9 cellular contexts compared by ENCODE assay signal in genomic region chr1:45551684-45552083, GRCh38. TPM values are rescaled to one million over a fixed set of nuclear protein-coding genes. Genes with fewer than 3 reads are reported as not detected.
DNase-seq lines count a peak whose midpoint lies in the region; ATAC-seq and TF ChIP-seq lines count a peak whose summit lies in the region.
"Had no signal": no experiment of that assay in that cellular context is flagged by ENCODE, and none has a peak within 500 bp of the region (broad histone marks: within the 10 kb centered on the region; RNA-seq: fewer than 3 reads in every experiment).

No MANE protein-coding gene starts in this region.

- intact Hi-C loops in activated CD4-positive, alpha-beta T cell treated with anti-CD3 and anti-CD28 coated beads for 36 hours (cut with DNase I, micrococcal nuclease), result loop anchor here (1.0 to 2.0 kb wide), 4 partner anchors 18 to 565 kb away; partner anchors contain the start of gene EIF2B3 (in 1 of the 2)

- H3K4me3 ChIP-seq in kidney epithelial cell (ENCODE audit: low read depth, low read length), result peak overlapping the region; percentile 56
- H3K4me3 ChIP-seq in suprapubic skin, result peak overlapping the region; percentile 67

- H3K4me1 Mint-ChIP-seq in activated CD4-positive, alpha-beta T cell treated with anti-CD3 and anti-CD28 coated beads for 36 hours, result peaks cover 14% of the 10 kb centered on the region
- H3K4me1 Mint-ChIP-seq in activated naive CD8-positive, alpha-beta T cell treated with anti-CD3 and anti-CD28 coated beads for 36 hours, result peaks cover 14% of the 10 kb centered on the region

- no peak for DNase-seq in activated CD4-positive, alpha-beta T cell treated with anti-CD3 and anti-CD28 coated beads for 36 hours
- DNase-seq in activated CD4-positive, alpha-beta T cell treated with anti-CD3 and anti-CD28 coated beads, Interleukin-2, amount 50 U/mL, for 48 hours, result no peak
- DNase-seq in activated naive CD8-positive, alpha-beta T cell treated with anti-CD3 and anti-CD28 coated beads for 36 hours, result no peak
- DNase-seq in kidney epithelial cell (ENCODE audit: low read depth) (no peak), suprapubic skin (ENCODE audit: low spot score in 2 of 2) (no peak), putamen (ENCODE audit: low spot score) (no peak)
- DNase-seq: activated effector memory CD4-positive, alpha-beta T cell treated with anti-CD3 and anti-CD28 coated beads, Interleukin-2, amount 50 U/mL, for 16 hours had no signal

- no peaks in the 10 kb centered on the region for H3K27me3 ChIP-seq in kidney epithelial cell (ENCODE audit: control insufficient read depth, insufficient read depth, low read length)
- H3K27me3 ChIP-seq in suprapubic skin, result no peaks in the 10 kb centered on the region

- H3K9me3 ChIP-seq in suprapubic skin, result no peaks in the 10 kb centered on the region

- peak overlapping the region; percentile 94 for H3K27ac Mint-ChIP-seq in activated CD4-positive, alpha-beta T cell treated with anti-CD3 and anti-CD28 coated beads for 36 hours
- peak overlapping the region; percentile 95 for H3K27ac Mint-ChIP-seq in activated naive CD8-positive, alpha-beta T cell treated with anti-CD3 and anti-CD28 coated beads for 36 hours

- peak overlapping the region; percentile 94 for H3K4me3 Mint-ChIP-seq in activated CD4-positive, alpha-beta T cell treated with anti-CD3 and anti-CD28 coated beads for 36 hours
- H3K4me3 Mint-ChIP-seq in activated naive CD8-positive, alpha-beta T cell treated with anti-CD3 and anti-CD28 coated beads for 36 hours, result peak overlapping the region; percentile 95

- no peak for TF ChIP-seq EP300 in suprapubic skin (IDR thresholded peaks at IDR 0.05)

- H3K36me3 ChIP-seq in kidney epithelial cell (ENCODE audit: control insufficient read depth, insufficient read depth, low read length), result peaks cover 1% of the 10 kb centered on the region
- peaks cover 5% of the 10 kb centered on the region for H3K36me3 ChIP-seq in suprapubic skin

- peaks cover 26% of the 10 kb centered on the region for H3K4me1 ChIP-seq in suprapubic skin

- H3K9me3 Mint-ChIP-seq in activated CD4-positive, alpha-beta T cell treated with anti-CD3 and anti-CD28 coated beads for 36 hours (ENCODE audit: low read depth), result no peaks in the 10 kb centered on the region
- H3K9me3 Mint-ChIP-seq in activated naive CD8-positive, alpha-beta T cell treated with anti-CD3 and anti-CD28 coated beads for 36 hours, result no peaks in the 10 kb centered on the region

- CTCF ChIA-PET in activated CD4-positive, alpha-beta T cell treated with anti-CD3 and anti-CD28 coated beads for 36 hours (lab: Charles Lee), result interaction anchor here (0.7 to 1.4 kb wide), 9 partner anchors 9 to 693 kb away, joined by 3 to 12 read pairs (median 4); partner anchors contain the start of gene PRDX1

- POLR2A ChIA-PET in activated CD4-positive, alpha-beta T cell treated with anti-CD3 and anti-CD28 coated beads for 36 hours (lab: Charles Lee), result interaction anchor here (1.0 to 2.2 kb wide), 5 partner anchors 30 to 761 kb away, joined by 3 to 27 read pairs (median 7); partner anchors contain the start of genes MUTYH, PRDX1 and TOE1

- H3K27ac ChIP-seq in suprapubic skin, result no peak overlapping the region

- ATAC-seq in activated CD4-positive, alpha-beta T cell treated with anti-CD3 and anti-CD28 coated beads for 36 hours, result no peak
- no peak for ATAC-seq in GM19467 (IDR thresholded peaks at IDR 0.05; ENCODE audit: unreplicated experiment)
- ATAC-seq in HG02852 (IDR thresholded peaks at IDR 0.05; ENCODE audit: unreplicated experiment), result no peak

- H3K36me3 Mint-ChIP-seq in activated CD4-positive, alpha-beta T cell treated with anti-CD3 and anti-CD28 coated beads for 36 hours (ENCODE audit: low read depth), result peaks cover 13% of the 10 kb centered on the region
- H3K36me3 Mint-ChIP-seq in activated naive CD8-positive, alpha-beta T cell treated with anti-CD3 and anti-CD28 coated beads for 36 hours, result peaks cover 13% of the 10 kb centered on the region

- TF ChIP-seq CTCF in kidney epithelial cell (IDR thresholded peaks at IDR 0.05; ENCODE audit: insufficient read depth, low read length, poor library complexity, severe bottlenecking), result no peak
- no peak for TF ChIP-seq CTCF in suprapubic skin (IDR thresholded peaks at IDR 0.05)

- WGBS in suprapubic skin, result 6% methylated on average over 3 of the region's 3 CpGs

- no peaks in the 10 kb centered on the region for H3K27me3 Mint-ChIP-seq in activated CD4-positive, alpha-beta T cell treated with anti-CD3 and anti-CD28 coated beads for 36 hours
- no peaks in the 10 kb centered on the region for H3K27me3 Mint-ChIP-seq in activated naive CD8-positive, alpha-beta T cell treated with anti-CD3 and anti-CD28 coated beads for 36 hours

- TF ChIP-seq POLR2A in suprapubic skin (IDR thresholded peaks at IDR 0.05), result no peak

RNA-seq across cellular contexts. Expression of gene AKR1A1, which starts 1.1 kb away (rescaled TPM):
- 100 to 1,000 TPM; 140 to 181 TPM for total RNA-seq in activated CD4-positive, alpha-beta T cell treated with anti-CD3 and anti-CD28 coated beads for 36 hours
- total RNA-seq in activated naive CD8-positive, alpha-beta T cell treated with anti-CD3 and anti-CD28 coated beads for 36 hours, result 100 to 1,000 TPM; 181 to 203 TPM
- total RNA-seq in kidney epithelial cell, result 137 and 158 TPM in 2 replicates
- total RNA-seq in suprapubic skin, result 10 to 100 TPM; 60.1 to 87.1 (median 82.8) TPM

RNA-seq across cellular contexts. Expression of gene PRDX1, which starts 30.0 kb away (rescaled TPM):
- 100 to 1,000 TPM; 473 to 580 TPM for total RNA-seq in activated CD4-positive, alpha-beta T cell treated with anti-CD3 and anti-CD28 coated beads for 36 hours
- total RNA-seq in activated naive CD8-positive, alpha-beta T cell treated with anti-CD3 and anti-CD28 coated beads for 36 hours, result 100 to 1,000 TPM; 746 to 755 TPM
- total RNA-seq in kidney epithelial cell, result 242 and 298 TPM in 2 replicates
- total RNA-seq in suprapubic skin, result 100 to 1,000 TPM; 134 to 365 (median 296) TPM

RNA-seq across cellular contexts. Expression of gene NASP, which starts 32.2 kb away (rescaled TPM):
- total RNA-seq in activated CD4-positive, alpha-beta T cell treated with anti-CD3 and anti-CD28 coated beads for 36 hours, result 100 to 1,000 TPM; 228 to 282 TPM
- 100 to 1,000 TPM; 274 to 278 TPM for total RNA-seq in activated naive CD8-positive, alpha-beta T cell treated with anti-CD3 and anti-CD28 coated beads for 36 hours
- total RNA-seq in kidney epithelial cell (41.8 and 45.3 TPM in 2 replicates), suprapubic skin (10 to 100 TPM; 44.2 to 79.3 (median 55.9) TPM)

RNA-seq across cellular contexts. Expression of gene MMACHC, which starts 51.6 kb away (rescaled TPM):
- total RNA-seq in activated CD4-positive, alpha-beta T cell treated with anti-CD3 and anti-CD28 coated beads for 36 hours, result 1 to 10 TPM; 8.1 to 9.6 TPM
- total RNA-seq in activated naive CD8-positive, alpha-beta T cell treated with anti-CD3 and anti-CD28 coated beads for 36 hours, result 10 to 100 TPM; 10.3 to 10.5 TPM
- total RNA-seq in kidney epithelial cell (7.6 and 8.2 TPM in 2 replicates), suprapubic skin (1 to 10 TPM; 2.3 to 4.2 (median 3.1) TPM)

RNA-seq across cellular contexts. Expression of gene CCDC163, which starts 51.8 kb away (rescaled TPM):
- total RNA-seq in activated CD4-positive, alpha-beta T cell treated with anti-CD3 and anti-CD28 coated beads for 36 hours, result 1 to 10 TPM; 3.5 to 4.4 TPM
- 1 to 10 TPM; 5.2 to 5.5 TPM for total RNA-seq in activated naive CD8-positive, alpha-beta T cell treated with anti-CD3 and anti-CD28 coated beads for 36 hours
- total RNA-seq in kidney epithelial cell, result 3.4 and 3.8 TPM in 2 replicates
- 1 to 10 TPM in 1 of 4 donors, under 1 TPM in 3; 0.64 to 1.3 (median 0.83) TPM for total RNA-seq in suprapubic skin
